Comparison of ENCODE assay signal across 2 cellular contexts in genomic region chr9:136609838-136610311, GRCh38.
TF ChIP-seq lines count a peak whose summit lies in the region.

No MANE protein-coding gene starts in this region.

TF ChIP-seq in GM23338, 12 proteins besides CTCF, POLR2A, EP300 and RAD21:
- TF ChIP-seq EZH2 (IDR thresholded peaks at IDR 0.05; ENCODE audit: low read depth, unreplicated experiment): no peak
- TF ChIP-seq ZNF462 (CRISPR knock-in tag; IDR thresholded peaks at IDR 0.05): no peak
- TF ChIP-seq CREB1 (CRISPR knock-in tag; IDR thresholded peaks at IDR 0.05; ENCODE audit: low read depth): no peak
- no peak for TF ChIP-seq ZNF331 (CRISPR knock-in tag; IDR thresholded peaks at IDR 0.05; ENCODE audit: low read depth)
- TF ChIP-seq STAT1 (IDR thresholded peaks at IDR 0.05; ENCODE audit: unreplicated experiment): no peak
- no peak for TF ChIP-seq ETS1 (IDR thresholded peaks at IDR 0.05)
- no peak for TF ChIP-seq EZH2phosphoT487 (IDR thresholded peaks at IDR 0.05; ENCODE audit: unreplicated experiment)
- no peak for TF ChIP-seq POLR2AphosphoS5 (IDR thresholded peaks at IDR 0.05; ENCODE audit: low read depth)
TF ChIP-seq in GM23338: peak in this region for 0.

TF ChIP-seq in H1, 55 proteins besides CTCF, POLR2A, EP300 and RAD21:
- TF ChIP-seq HDAC6 (IDR thresholded peaks at IDR 0.05; ENCODE audit: low read depth, low read length): no peak
- TF ChIP-seq POLR2AphosphoS5 (IDR thresholded peaks at IDR 0.05; ENCODE audit: low read depth, low read length): no peak
- TF ChIP-seq E2F6 (IDR thresholded peaks at IDR 0.05): no peak
- no peak for TF ChIP-seq JUND (IDR thresholded peaks at IDR 0.05; ENCODE audit: low read length)
- no peak for TF ChIP-seq ATF3 (IDR thresholded peaks at IDR 0.05; ENCODE audit: insufficient read depth, low read depth, low read length)
- TF ChIP-seq TEAD4 (IDR thresholded peaks at IDR 0.05; ENCODE audit: low read depth, low read length): no peak
- TF ChIP-seq SRF (IDR thresholded peaks at IDR 0.05; ENCODE audit: low read depth, low read length): no peak
- TF ChIP-seq SP4 (IDR thresholded peaks at IDR 0.05; ENCODE audit: low read length): no peak
- no peak for TF ChIP-seq SUZ12 (IDR thresholded peaks at IDR 0.05; ENCODE audit: low read length)
- no peak for TF ChIP-seq KDM4A (IDR thresholded peaks at IDR 0.05; ENCODE audit: low read depth, low read length, severe bottlenecking)
TF ChIP-seq in H1: peak in this region for 0.
